Comparison of ENCODE assay signal across 8 cellular contexts in genomic region chr2:218229239-218229638, GRCh38. TPM values are rescaled to one million over a fixed set of nuclear protein-coding genes. Genes with fewer than 3 reads are reported as not detected.
A peak's percentile ranks its signal among the peaks of the same experiment; 100 is the strongest.
DNase-seq lines count a peak whose midpoint lies in the region; ATAC-seq, FAIRE-seq and TF ChIP-seq lines count a peak whose summit lies in the region.

No MANE protein-coding gene starts in this region.

- H3K27ac ChIP-seq in ascending aorta (peak overlapping the region; percentile 84 to 91), left lung (peak overlapping the region; percentile 68 to 84), uterus (peak overlapping the region; percentile 51 to 56)

- H3K9me3 ChIP-seq in ascending aorta (no peaks in the 10 kb centered on the region), left lung (no peaks in the 10 kb centered on the region), uterus (no peaks in the 10 kb centered on the region)

- H3K36me3 ChIP-seq in ascending aorta (peaks cover 52 to 84% of the 10 kb centered on the region in 2 donors), left lung (peaks cover 0 to 97% of the 10 kb centered on the region in 2 donors), uterus (no peaks in the 10 kb centered on the region)

- TF ChIP-seq CTCF in ascending aorta (IDR thresholded peaks at IDR 0.05) = no peak
- no peak for TF ChIP-seq CTCF in left lung (IDR thresholded peaks at IDR 0.05)
- no peak for TF ChIP-seq CTCF in uterus (IDR thresholded peaks at IDR 0.05)

- ATAC-seq in HG02678 (IDR thresholded peaks at IDR 0.05; ENCODE audit: unreplicated experiment) (peak; percentile 86), left lung (peak; percentile 89)

- no peak for FAIRE-seq in frontal cortex (lab: Jason Lieb, UNC)

- intact Hi-C loops in ascending aorta (cut with DNase I) = loop anchor here (2.0 kb wide), 1 partner anchor 170 kb away; the partner anchor contains the start of gene CTDSP1
- intact Hi-C loops in left lung (cut with DNase I) = no loop called here
- intact Hi-C loops in uterus (cut with DNase I; ENCODE audit: low total_unique reads) = no loop called here

- peak overlapping the region in 1 of 2 donors; percentile 3 for H3K4me3 ChIP-seq in ascending aorta
- H3K4me3 ChIP-seq in left lung = peak overlapping the region in 1 of 2 donors; percentile 1
- H3K4me3 ChIP-seq in uterus = no peak overlapping the region

- no peak for TF ChIP-seq POLR2A in uterus (IDR thresholded peaks at IDR 0.05)

- peak; percentile 20 for DNase-seq in activated T-cell treated with anti-CD3 and anti-CD28 coated beads for 1 hour (ENCODE audit: low read depth)
- no peak for DNase-seq in activated T-cell treated with anti-CD3 and anti-CD28 coated beads, Interleukin-2, amount 50 U/mL, for 1 hour
- DNase-seq in NOMO-1 treated with DMSO at 0.1 percent for 48 hours (lab: John Stamatoyannopoulos, UW; ENCODE audit: unreplicated experiment) = peak; percentile 97
- DNase-seq in ascending aorta (ENCODE audit: low spot score in 2 of 2) = peak in 1 of 2 donors; percentile 67
- DNase-seq in left lung = no peak
- DNase-seq in uterus = no peak
- no peak for DNase-seq in frontal cortex (ENCODE audit: low spot score in 2 of 2)

- H3K27me3 ChIP-seq in ascending aorta (no peaks in the 10 kb centered on the region), left lung (no peaks in the 10 kb centered on the region), uterus (no peaks in the 10 kb centered on the region)

- peaks cover 15 to 39% of the 10 kb centered on the region in 2 donors for H3K4me1 ChIP-seq in ascending aorta
- peaks cover 27 to 86% of the 10 kb centered on the region in 2 donors for H3K4me1 ChIP-seq in left lung
- peaks cover 0 to 5% of the 10 kb centered on the region in 2 donors for H3K4me1 ChIP-seq in uterus

RNA-seq across cellular contexts. Expression of gene ARPC2, which starts 12.2 kb away (rescaled TPM):
- total RNA-seq in ascending aorta (237 TPM), left lung (100 to 1,000 TPM; 361 to 452 TPM), uterus (100 to 1,000 TPM in 3 of 4 donors, 10 to 100 TPM in 1; 87.9 to 162 (median 159) TPM), frontal cortex (139 TPM)

RNA-seq across cellular contexts. Expression of gene GPBAR1, which starts 31.6 kb away (rescaled TPM):
- total RNA-seq in ascending aorta (not detected), left lung (1 to 10 TPM; 1.7 to 4.3 TPM), uterus (1 to 10 TPM in 1 of 4 donors, under 1 TPM in 2, not detected in 1; 0.29 to 1.0 (median 0.91) TPM), frontal cortex (not detected)

RNA-seq across cellular contexts. Expression of gene AAMP, which starts 40.7 kb away (rescaled TPM):
- total RNA-seq in ascending aorta (73.7 TPM), left lung (10 to 100 TPM; 55.2 to 57.2 TPM), uterus (100 to 1,000 TPM in 3 of 4 donors, 10 to 100 TPM in 1; 79.6 to 160 (median 134) TPM), frontal cortex (98.2 TPM)

RNA-seq across cellular contexts. Expression of gene PNKD, which starts 41.1 kb away (rescaled TPM):
- total RNA-seq in ascending aorta = 45.8 TPM
- 10 to 100 TPM; 93.4 to 96.8 TPM for total RNA-seq in left lung
- total RNA-seq in uterus = 10 to 100 TPM; 11.8 to 47.8 (median 31.7) TPM
- 15.1 TPM for total RNA-seq in frontal cortex

Comparison
In these comparisons a context has a peak if more than half of its experiments do, and no peak if none do; other contexts are left out.
1. DNase-seq: peak in activated T-cell treated with anti-CD3 and anti-CD28 coated beads for 1 hour (single experiment) and NOMO-1 treated with DMSO at 0.1 percent for 48 hours (single experiment); none in activated T-cell treated with anti-CD3 and anti-CD28 coated beads, Interleukin-2, amount 50 U/mL, for 1 hour (single experiment), left lung (0 of 2), uterus (0 of 2) and frontal cortex (0 of 2).
2. Peak in every context shown above with its lines, with median percentiles within 50 percentile points of each other: H3K27ac ChIP-seq.